In genomic region chr21:39344848-39345247, GRCh38 we compare ENCODE assay signal across 18 cellular contexts. TPM values are rescaled to one million over a fixed set of nuclear protein-coding genes. Genes with fewer than 3 reads are reported as not detected.
DNase-seq lines count a peak whose midpoint lies in the region; ATAC-seq, FAIRE-seq and TF ChIP-seq lines count a peak whose summit lies in the region.
"Had no signal": no experiment of that assay in that cellular context is flagged by ENCODE, and none has a peak within 500 bp of the region (broad histone marks: within the 10 kb centered on the region; RNA-seq: fewer than 3 reads in every experiment).

No MANE protein-coding gene starts in this region.

- peaks cover 50% of the 10 kb centered on the region for H3K79me2 ChIP-seq in K562 (ENCODE audit: control insufficient read depth, insufficient read depth, low read length)

- peaks cover 7% of the 10 kb centered on the region for H3K9me1 ChIP-seq in K562 (ENCODE audit: control insufficient read depth, insufficient read depth, low read length)

- no peak for FAIRE-seq in K562 (lab: Jason Lieb, UNC)
- FAIRE-seq: kidney had no signal

- H3K4me3 ChIP-seq in CD4-positive, alpha-beta memory T cell (ENCODE audit: low read length in 2 of 2) = no peak overlapping the region
- H3K4me3 ChIP-seq in HUES48 (ENCODE audit: low read depth, low read length) = 0 out of 2 replicates have a peak overlapping the region, but pooled peaks have one; percentile 97
- H3K4me3 ChIP-seq in K562 = no peak overlapping the region
- H3K4me3 ChIP-seq in ovary = no peak overlapping the region
- H3K4me3 ChIP-seq: thyroid gland had no signal

- H3K36me3 Mint-ChIP-seq in CD4-positive, alpha-beta memory T cell = peaks cover 41 to 58% of the 10 kb centered on the region in 2 donors
- peaks cover 71% of the 10 kb centered on the region for H3K36me3 Mint-ChIP-seq in nephron progenitor cell (ENCODE audit: low read depth)

- H3K4me2 ChIP-seq in K562 (ENCODE audit: insufficient read depth, low read length) = no peak overlapping the region

- no peaks in the 10 kb centered on the region for H3K9me3 Mint-ChIP-seq in CD4-positive, alpha-beta memory T cell
- H3K9me3 Mint-ChIP-seq in nephron progenitor cell = no peaks in the 10 kb centered on the region
- H3K9me3 Mint-ChIP-seq: CD8-positive, alpha-beta memory T cell; memory B cell had no signal

- H2AFZ ChIP-seq in K562 (ENCODE audit: low read depth, low read length) = no peak overlapping the region

- H3K4me1 ChIP-seq in CD4-positive, alpha-beta memory T cell (ENCODE audit: insufficient read depth, low read length) = peaks cover 40% of the 10 kb centered on the region
- H3K4me1 ChIP-seq in HUES48 (ENCODE audit: control insufficient read depth, insufficient read depth, low read length) (peaks cover 27% of the 10 kb centered on the region), K562 (replicated peaks in 1 of 2; ENCODE audit: control insufficient read depth in 2 of 2, insufficient read depth in 2 of 2, low read length in 2 of 2) (peaks cover 2 to 19% of the 10 kb centered on the region in 2 experiments; a peak in 4 of 5 replicates), ovary (ENCODE audit: insufficient read depth) (peaks cover 3% of the 10 kb centered on the region)

- TF ChIP-seq RAD21 in K562 (CRISPR knock-in tag; conservative IDR thresholded peaks at IDR 0.05 in 1 of 2, IDR thresholded peaks at IDR 0.05 in 1 of 2) = no peak

- no peak for DNase-seq in CD4-positive, alpha-beta memory T cell
- DNase-seq in K562 (ENCODE audit: extremely low read depth in 1 of 4, low spot score in 3 of 4) (no peak), nephron progenitor cell (no peak), DMS153 treated with DMSO at 0.1 percent for 48 hours (lab: John Stamatoyannopoulos, UW; ENCODE audit: unreplicated experiment) (no peak), ovary (no peak)
- DNase-seq: activated gamma-delta T cell; CD8-positive, alpha-beta memory T cell; erythroblast; kidney; NCI-H1105; nucleus accumbens; stimulated activated CD4-positive, alpha-beta T cell treated with anti-CD3 and anti-CD28 coated beads, Interleukin-2, amount 100 ng/mL, for 48 hours; thyroid gland had no signal

- peaks cover 25 to 44% (median 33%) of the 10 kb centered on the region in 4 donors for H3K4me1 Mint-ChIP-seq in CD4-positive, alpha-beta memory T cell
- peaks cover 39% of the 10 kb centered on the region for H3K4me1 Mint-ChIP-seq in nephron progenitor cell

- intact Hi-C loops in CD4-positive, alpha-beta memory T cell (cut with micrococcal nuclease) = no loop called here
- intact Hi-C loops in K562 (cut with micrococcal nuclease) = no loop called here
- intact Hi-C loops in ovary (cut with DNase I) = loop anchor here in 2 of 4 donors (5.0 kb wide), 1 partner anchor 42 kb away; no protein-coding TSS in a partner anchor

- no peaks in the 10 kb centered on the region for H3K9me3 ChIP-seq in CD4-positive, alpha-beta memory T cell (ENCODE audit: control insufficient read depth in 1 of 2, low read length in 2 of 2)
- H3K9me3 ChIP-seq in HUES48 (ENCODE audit: control insufficient read depth, insufficient read depth, low read length) (no peaks in the 10 kb centered on the region), K562 (replicated peaks; ENCODE audit: control insufficient read depth, insufficient read depth, low read depth, low read length) (no peaks in the 10 kb centered on the region), ovary (no peaks in the 10 kb centered on the region)
- H3K9me3 ChIP-seq: thyroid gland had no signal

- CTCF ChIA-PET in CD4-positive, alpha-beta memory T cell (lab: Charles Lee; ENCODE audit: partially characterized antibody) = interaction anchor here (1.0 kb wide), 1 partner anchor 43 kb away, joined by 3 read pairs; no protein-coding TSS in a partner anchor
- CTCF ChIA-PET in K562 (lab: Yijun Ruan, JAX; ENCODE audit: low intra/inter-chr PET ratio) = no interaction called here

- H3K9ac ChIP-seq in HUES48 (ENCODE audit: low read depth, low read length) (no peak overlapping the region), K562 (ENCODE audit: insufficient read depth in 1 of 2, low read depth in 2 of 2, low read length in 2 of 2) (no peak overlapping the region)

- 91% methylated on average over 5 of the region's 5 CpGs for WGBS in K562 (ENCODE audit: insufficient coverage, low coverage, missing lambda C conversion rate)
- 83 to 86% (median 85%) methylated on average over 5 of the region's 5 CpGs for WGBS in ovary, 3 donors

- TF ChIP-seq POLR2A in K562 (conservative IDR thresholded peaks at IDR 0.05) (0 out of 2 replicates have a peak, but pooled peaks have one; percentile 39), ovary (IDR thresholded peaks at IDR 0.05) (no peak)

- no peak for TF ChIP-seq CTCF in K562 (IDR thresholded peaks at IDR 0.05 in 2 of 3, conservative IDR thresholded peaks at IDR 0.05 in 1 of 3; ENCODE audit: insufficient read depth in 2 of 3, low read depth in 1 of 3, low read length in 3 of 3)
- TF ChIP-seq CTCF in nephron progenitor cell (IDR thresholded peaks at IDR 0.05) = no peak
- no peak for TF ChIP-seq CTCF in ovary (IDR thresholded peaks at IDR 0.05)

- no peak overlapping the region for H3K27ac ChIP-seq in CD4-positive, alpha-beta memory T cell (ENCODE audit: low read depth, low read length)
- H3K27ac ChIP-seq in HUES48 (ENCODE audit: low read depth, low read length) (no peak overlapping the region), K562 (ENCODE audit: extremely low read depth, low read depth, low read length) (no peak overlapping the region), ovary (no peak overlapping the region)
- H3K27ac ChIP-seq: thyroid gland, VCaP had no signal

- H3K27me3 Mint-ChIP-seq in CD4-positive, alpha-beta memory T cell = no peaks in the 10 kb centered on the region
- no peaks in the 10 kb centered on the region for H3K27me3 Mint-ChIP-seq in nephron progenitor cell (ENCODE audit: low read depth, poor library complexity)
- H3K27me3 Mint-ChIP-seq: memory B cell had no signal

- H3K4me3 Mint-ChIP-seq in CD4-positive, alpha-beta memory T cell = peak overlapping the region in 2 of 8 donors; percentile 40 to 44
- H3K4me3 Mint-ChIP-seq in nephron progenitor cell = peak overlapping the region; percentile 97
- H3K4me3 Mint-ChIP-seq: memory B cell had no signal

- in situ Hi-C loops in K562 (cut with MboI) = no loop called here

- H4K20me1 ChIP-seq in K562 (replicated peaks; ENCODE audit: control insufficient read depth, insufficient read depth, low read length) = peaks cover 11% of the 10 kb centered on the region

- H3K27ac Mint-ChIP-seq in CD4-positive, alpha-beta memory T cell = peak overlapping the region in 5 of 7 donors; percentile 15 to 77 (median 30)
- H3K27ac Mint-ChIP-seq in nephron progenitor cell = peak overlapping the region; percentile 4

- H3K27me3 ChIP-seq in CD4-positive, alpha-beta memory T cell (ENCODE audit: insufficient read depth, low read length) = no peaks in the 10 kb centered on the region
- H3K27me3 ChIP-seq in HUES48 (ENCODE audit: control insufficient read depth, insufficient read depth, low read length) (no peaks in the 10 kb centered on the region), K562 (ENCODE audit: control insufficient read depth in 2 of 2, insufficient read depth in 2 of 2, low read length in 2 of 2) (no peaks in the 10 kb centered on the region), ovary (no peaks in the 10 kb centered on the region)
- H3K27me3 ChIP-seq: thyroid gland had no signal

- ATAC-seq in K562 (no peak), HG03025 (IDR thresholded peaks at IDR 0.05; ENCODE audit: low FRiP score, unreplicated experiment) (no peak)
- ATAC-seq: sciatic nerve had no signal

- H3K36me3 ChIP-seq in CD4-positive, alpha-beta memory T cell (ENCODE audit: insufficient read depth, low read length) = peaks cover 25% of the 10 kb centered on the region
- H3K36me3 ChIP-seq in HUES48 (ENCODE audit: control insufficient read depth, insufficient read depth, low read length) (peaks cover 70% of the 10 kb centered on the region), K562 (ENCODE audit: control insufficient read depth, insufficient read depth, low read length) (peaks cover 68% of the 10 kb centered on the region), ovary (no peaks in the 10 kb centered on the region)

- TF ChIP-seq EP300 in K562 (IDR thresholded peaks at IDR 0.05; ENCODE audit: low read length) = no peak
- TF ChIP-seq EP300 in ovary (IDR thresholded peaks at IDR 0.05) = no peak

- POLR2A ChIA-PET in CD4-positive, alpha-beta memory T cell (lab: Charles Lee; ENCODE audit: partially characterized antibody) = interaction anchor here (6.6 kb wide), 1 partner anchor 31 kb away, joined by 197 read pairs; the partner anchor contains the start of gene BRWD1
- POLR2A ChIA-PET in K562 (lab: Yijun Ruan, JAX) = interaction anchor here (1.3 to 7.7 kb wide), 3 partner anchors 9 to 30 kb away, joined by 3 to 73 read pairs (median 7); partner anchors contain the start of gene BRWD1

- no TSS peak for BruUV-seq in K562 (replicated peaks; lab: Mats Ljungman, UMichigan)

RNA-seq across cellular contexts. Expression of gene HMGN1, which starts 4.0 kb away (rescaled TPM):
- 100 to 1,000 TPM; 230 to 241 TPM for total RNA-seq in CD4-positive, alpha-beta memory T cell
- 100 to 1,000 TPM; 193 to 358 TPM for polyA plus RNA-seq in CD4-positive, alpha-beta memory T cell
- total RNA-seq in K562 (2011; cell fraction: chromatin; rRNA removed; ENCODE audit: low replicate concordance) = 108 and 251 TPM in 2 replicates
- 84.9 and 94.7 TPM in 2 replicates for total RNA-seq in K562 (2011; cell fraction: nucleolus; rRNA removed)
- total RNA-seq in K562 (2011; cell fraction: nucleoplasm; rRNA removed) = 175 and 253 TPM in 2 replicates
- total RNA-seq in K562 (2014; rRNA removed) (440 and 497 TPM in 2 replicates), K562 (2014; rRNA removed; fragmentation: Illumina TruSeq; extraction: Trizol) (567 and 664 TPM in 2 replicates), K562 (2015; rRNA removed; fragmentation: Illumina TruSeq; extraction: Trizol) (577 and 626 TPM in 2 replicates), K562 (2021) (524 and 567 TPM in 2 replicates), ovary (100 to 1,000 TPM in 6 of 7 donors, 10 to 100 TPM in 1; 70.2 to 209 (median 145) TPM)
- polyA plus RNA-seq in K562 (2011; rRNA removed) (329 and 455 TPM in 2 replicates), K562 (2014; fragmentation: Illumina TruSeq; extraction: Trizol) (478 and 498 TPM in 2 replicates), K562 (2014; fragmentation: Nextera tagmentation; extraction: Ambion mirVana) (100 to 1,000 TPM; 124 to 158 TPM), K562 (2014; rRNA removed) (539 and 577 TPM in 2 replicates), ovary (100 to 1,000 TPM; 105 to 201 TPM)
- polyA plus RNA-seq in K562 (2011; cell fraction: cytosol; rRNA removed) = 77.8 and 235 TPM in 2 replicates
- 298 and 403 TPM in 2 replicates for polyA plus RNA-seq in K562 (2011; cell fraction: nucleus; rRNA removed)
- polyA plus RNA-seq in K562 (2012) = 541 and 564 TPM in 2 replicates
- 224 and 259 TPM in 2 replicates for polyA minus RNA-seq in K562 (2011; rRNA and poly(A)+ RNA removed)
- polyA minus RNA-seq in K562 (2011; cell fraction: cytosol; rRNA and poly(A)+ RNA removed) = 123 and 142 TPM in 2 replicates
- polyA minus RNA-seq in K562 (2011; cell fraction: nucleus; rRNA and poly(A)+ RNA removed) = 91.1 and 169 TPM in 2 replicates

RNA-seq across cellular contexts. Expression of gene BRWD1, which starts 31.4 kb away (rescaled TPM):
- 10 to 100 TPM; 92.9 to 99.0 TPM for total RNA-seq in CD4-positive, alpha-beta memory T cell
- 10 to 100 TPM; 32.7 to 39.2 TPM for polyA plus RNA-seq in CD4-positive, alpha-beta memory T cell
- total RNA-seq in K562 (2011; cell fraction: chromatin; rRNA removed; ENCODE audit: low replicate concordance) = 104 and 356 TPM in 2 replicates
- 54.4 and 64.3 TPM in 2 replicates for total RNA-seq in K562 (2011; cell fraction: nucleolus; rRNA removed)
- 179 and 274 TPM in 2 replicates for total RNA-seq in K562 (2011; cell fraction: nucleoplasm; rRNA removed)
- total RNA-seq in K562 (2014; rRNA removed) = 29.8 and 34.1 TPM in 2 replicates
- total RNA-seq in K562 (2014; rRNA removed; fragmentation: Illumina TruSeq; extraction: Trizol) = 60.2 and 70.5 TPM in 2 replicates
- 45.4 and 48.3 TPM in 2 replicates for total RNA-seq in K562 (2015; rRNA removed; fragmentation: Illumina TruSeq; extraction: Trizol)
- total RNA-seq in K562 (2021) = 40.5 and 42.4 TPM in 2 replicates
- 27.8 and 39.5 TPM in 2 replicates for polyA plus RNA-seq in K562 (2011; rRNA removed)
- polyA plus RNA-seq in K562 (2011; cell fraction: cytosol; rRNA removed) = 9.7 and 20.5 TPM in 2 replicates
- 26.0 and 35.2 TPM in 2 replicates for polyA plus RNA-seq in K562 (2011; cell fraction: nucleus; rRNA removed)
- 17.7 and 21.7 TPM in 2 replicates for polyA plus RNA-seq in K562 (2012)
- polyA plus RNA-seq in K562 (2014; fragmentation: Illumina TruSeq; extraction: Trizol) = 23.0 and 25.3 TPM in 2 replicates
- polyA plus RNA-seq in K562 (2014; fragmentation: Nextera tagmentation; extraction: Ambion mirVana) = 10 to 100 TPM; 10.1 to 11.2 TPM
- polyA plus RNA-seq in K562 (2014; rRNA removed) = 22.9 and 28.0 TPM in 2 replicates
- polyA minus RNA-seq in K562 (2011; rRNA and poly(A)+ RNA removed) = 152 and 172 TPM in 2 replicates
- polyA minus RNA-seq in K562 (2011; cell fraction: cytosol; rRNA and poly(A)+ RNA removed) = 28.8 and 35.4 TPM in 2 replicates
- 123 and 195 TPM in 2 replicates for polyA minus RNA-seq in K562 (2011; cell fraction: nucleus; rRNA and poly(A)+ RNA removed)
- total RNA-seq in ovary = 10 to 100 TPM; 43.5 to 73.0 (median 51.2) TPM
- polyA plus RNA-seq in ovary = 10 to 100 TPM; 15.7 to 25.0 TPM
